In the genomic region with DNA sequence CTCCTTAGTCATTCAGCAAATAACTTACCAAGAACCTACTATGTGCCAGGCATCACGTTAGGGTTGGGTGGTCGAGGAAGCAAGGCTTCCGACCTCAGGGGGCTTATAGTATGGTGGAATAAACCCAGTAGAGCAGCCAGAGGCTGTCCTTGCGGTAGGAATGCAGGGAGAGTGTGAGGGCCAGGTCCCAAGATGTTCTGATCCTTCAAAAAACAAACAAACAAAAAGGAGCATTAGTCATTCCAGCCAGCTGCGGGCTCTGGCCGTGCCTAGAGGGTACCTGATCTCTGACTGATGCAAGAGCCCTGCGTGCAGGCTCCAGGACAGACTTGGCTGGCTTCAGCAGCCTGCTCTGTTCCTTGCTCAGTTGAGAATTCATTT, we compare ENCODE assay signal across 8 cellular contexts. TPM values are rescaled to one million over a fixed set of nuclear protein-coding genes. Genes with fewer than 3 reads are reported as not detected.
A peak's percentile ranks its signal among the peaks of the same experiment; 100 is the strongest.
DNase-seq lines count a peak whose midpoint lies in the region; ATAC-seq and TF ChIP-seq lines count a peak whose summit lies in the region.

No MANE protein-coding gene starts in this region.

- BruUV-seq in Panc1 (replicated peaks; lab: Mats Ljungman, UMichigan), result no TSS peak

- H3K27ac ChIP-seq in GM23248 (peak overlapping the region; percentile 45), Panc1 (ENCODE audit: low read length) (peak overlapping the region; percentile 95)

- H4K20me1 ChIP-seq in GM23248 (ENCODE audit: insufficient read depth), result no peaks in the 10 kb centered on the region

- no peaks in the 10 kb centered on the region for H3K27me3 ChIP-seq in GM23248 (replicated peaks; ENCODE audit: insufficient read depth)
- H3K27me3 ChIP-seq in Panc1 (ENCODE audit: control insufficient read depth, insufficient read depth, low read length), result no peaks in the 10 kb centered on the region

- intact Hi-C loops in Panc1 (cut with micrococcal nuclease; ENCODE audit: unreplicated experiment), result no loop called here

- peak; percentile 73 for DNase-seq in GM23248
- DNase-seq in Panc1 (ENCODE audit: low read depth, low spot score), result peak; percentile 88
- peak; percentile 33 for DNase-seq in epithelial cell of proximal tubule (ENCODE audit: low read depth)
- DNase-seq in skeletal muscle cell (ENCODE audit: low read depth), result peak; percentile 70
- no peak for DNase-seq in cerebellum (ENCODE audit: low spot score)
- DNase-seq in CD1c-positive myeloid dendritic cell (ENCODE audit: extremely low spot score), result no peak
- DNase-seq in GOT3 (lab: John Stamatoyannopoulos, UW), result no peak
- DNase-seq in NCI-H2029 (lab: John Stamatoyannopoulos, UW), result no peak

- ATAC-seq in Panc1, result peak; percentile 93

- no peaks in the 10 kb centered on the region for H3K79me2 ChIP-seq in GM23248 (ENCODE audit: insufficient read depth)

- no peak overlapping the region for H3K4me2 ChIP-seq in GM23248 (ENCODE audit: unreplicated experiment)

- H3K4me1 ChIP-seq in GM23248 (ENCODE audit: insufficient read depth), result peaks cover 18% of the 10 kb centered on the region; the same call in 1 of the 2 replicates
- peaks cover 38% of the 10 kb centered on the region for H3K4me1 ChIP-seq in Panc1 (ENCODE audit: control insufficient read depth, insufficient read depth, low read length)

- TF ChIP-seq CTCF in Panc1 (IDR thresholded peaks at IDR 0.05), result no peak
- peak; percentile 24 for TF ChIP-seq CTCF in epithelial cell of proximal tubule (conservative IDR thresholded peaks at IDR 0.05; ENCODE audit: low read depth, low read length)

- in situ Hi-C loops in GM23248 (cut with MboI) (no loop called here), Panc1 (cut with HindIII; ENCODE audit: low pct_unique_long_range_greater_than_20kb, low sequenced_read_pairs) (no loop called here)

- no peak overlapping the region for H3K4me3 ChIP-seq in GM23248
- no peak overlapping the region for H3K4me3 ChIP-seq in Panc1 (ENCODE audit: low read depth in 2 of 2, low read length in 2 of 2)
- H3K4me3 ChIP-seq in epithelial cell of proximal tubule (ENCODE audit: low read depth, low read length), result no peak overlapping the region
- no peak overlapping the region for H3K4me3 ChIP-seq in skeletal muscle cell (ENCODE audit: low read depth, low read length)

- no peak overlapping the region for H3K9ac ChIP-seq in GM23248

- no peak overlapping the region for H2AFZ ChIP-seq in GM23248

- no peaks in the 10 kb centered on the region for H3K9me3 ChIP-seq in GM23248 (ENCODE audit: low read depth)
- H3K9me3 ChIP-seq in Panc1 (ENCODE audit: control insufficient read depth, insufficient read depth, low read depth, low read length), result no peaks in the 10 kb centered on the region

- no peaks in the 10 kb centered on the region for H3K9me2 ChIP-seq in GM23248 (ENCODE audit: insufficient read depth)

- H3F3A ChIP-seq in GM23248 (ENCODE audit: insufficient read depth), result peaks cover 16% of the 10 kb centered on the region; the same call in 1 of the 2 replicates

- 65 to 67% methylated on average over 7 of the region's 7 CpGs for whole genome bisulfite sequencing in GM23248 (ENCODE audit: low coverage in 1 of 2, low lambda C conversion rate in 2 of 2, missing lambda C conversion rate in 2 of 2), 2 experiments

- CTCF ChIA-PET in Panc1 (lab: Charles Lee), result interaction anchor here (0.8 kb wide), 1 partner anchor 260 kb away, joined by 3 read pairs; no protein-coding TSS in a partner anchor

- H3K36me3 ChIP-seq in GM23248 (ENCODE audit: low read depth), result peaks cover 9% of the 10 kb centered on the region; the same call in 1 of the 2 replicates
- H3K36me3 ChIP-seq in Panc1 (ENCODE audit: control insufficient read depth, insufficient read depth, low read length), result peaks cover 2% of the 10 kb centered on the region; the same call in 1 of the 2 replicates

- POLR2A ChIA-PET in Panc1 (lab: Charles Lee), result interaction anchor here (0.5 to 0.9 kb wide), 2 partner anchors 17 to 246 kb away, joined by 3 read pairs; partner anchors contain the start of gene CYB5D2

RNA-seq across cellular contexts. Expression of gene CYB5D2, which starts 18.2 kb away (rescaled TPM):
- 19.1 and 37.8 TPM in 2 replicates for total RNA-seq in GM23248 (2014; rRNA removed; shearing (Covaris generic))
- polyA plus RNA-seq in GM23248 (2016; fragmentation: Nextera tagmentation; extraction: Ambion mirVana), result 32.4 and 35.7 TPM in 2 replicates
- total RNA-seq in Panc1 (2021; ENCODE audit: unreplicated experiment) (13.7 TPM), epithelial cell of proximal tubule (11.1 and 12.6 TPM in 2 replicates), cerebellum (20.0 TPM)
- polyA plus RNA-seq in Panc1 (2012; ENCODE audit: insufficient read length), result 22.9 TPM

RNA-seq across cellular contexts. Expression of gene ZZEF1, which starts 18.3 kb away (rescaled TPM):
- 25.3 and 29.0 TPM in 2 replicates for total RNA-seq in GM23248 (2014; rRNA removed; shearing (Covaris generic))
- polyA plus RNA-seq in GM23248 (2016; fragmentation: Nextera tagmentation; extraction: Ambion mirVana), result 3.2 and 4.1 TPM in 2 replicates
- 28.4 TPM for total RNA-seq in Panc1 (2021; ENCODE audit: unreplicated experiment)
- polyA plus RNA-seq in Panc1 (2012; ENCODE audit: insufficient read length), result 21.1 TPM
- 15.1 and 17.5 TPM in 2 replicates for total RNA-seq in epithelial cell of proximal tubule
- total RNA-seq in cerebellum, result 60.2 TPM

Comparison
In these comparisons a context has a peak if more than half of its experiments do, and no peak if none do; other contexts are left out.
1. DNase-seq: peak in GM23248 (single experiment), Panc1 (single experiment), epithelial cell of proximal tubule (single experiment) and skeletal muscle cell (single experiment); none in cerebellum (single experiment), CD1c-positive myeloid dendritic cell (single experiment), GOT3 (single experiment) and NCI-H2029 (single experiment).